In the genomic region with DNA sequence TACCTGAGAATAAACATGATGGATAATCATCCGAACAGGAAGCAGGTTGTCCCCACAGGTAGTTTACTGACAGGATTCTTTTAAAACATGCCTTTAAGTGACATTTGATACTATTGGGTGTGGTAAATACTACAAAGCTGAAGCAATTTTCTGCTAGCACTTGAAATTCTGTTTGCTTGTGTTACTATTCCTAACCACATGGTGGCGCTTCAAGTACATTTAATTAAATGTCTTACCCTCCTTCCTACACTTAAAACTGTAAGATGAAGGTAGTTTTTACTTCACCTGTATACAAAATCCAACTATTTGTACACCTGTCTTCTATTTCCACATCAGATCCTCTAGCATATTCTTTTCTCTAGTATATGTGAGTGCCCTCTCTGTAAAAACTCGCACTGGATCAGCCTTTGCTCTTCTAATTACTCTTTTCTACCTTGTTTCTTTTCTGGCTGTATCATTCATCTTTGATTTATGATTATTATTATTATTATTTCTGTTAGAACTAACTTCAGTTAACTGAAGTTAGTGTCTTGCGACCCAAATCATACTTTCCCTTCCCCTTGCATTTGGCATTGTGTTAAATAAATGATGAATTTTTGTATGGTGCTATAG, we compare ENCODE assay signal across 8 cellular contexts. TPM values are rescaled to one million over a fixed set of nuclear protein-coding genes. Genes with fewer than 3 reads are reported as not detected.
A peak's percentile ranks its signal among the peaks of the same experiment; 100 is the strongest.
DNase-seq lines count a peak whose midpoint lies in the region; ATAC-seq and TF ChIP-seq lines count a peak whose summit lies in the region.

No MANE protein-coding gene starts in this region.

- DNase-seq in CD4-positive, CD25-positive, alpha-beta regulatory T cell = peak in 2 of 3 donors; percentile 54 to 67
- DNase-seq in NCI-H748 treated with DMSO at 0.1 percent for 48 hours (lab: John Stamatoyannopoulos, UW) (peak; percentile 34), cardiac fibroblast (ENCODE audit: low read depth in 2 of 2) (peak; percentile 71 to 78), lung (ENCODE audit: low spot score) (no peak), epidermal melanocyte (ENCODE audit: insufficient read length, low spot score) (no peak)

- H3K4me3 Mint-ChIP-seq in CD4-positive, CD25-positive, alpha-beta regulatory T cell = no peak overlapping the region

- H3K9me3 Mint-ChIP-seq in CD4-positive, CD25-positive, alpha-beta regulatory T cell = no peaks in the 10 kb centered on the region

- H3K36me3 ChIP-seq in CD4-positive, CD25-positive, alpha-beta regulatory T cell (ENCODE audit: control insufficient read depth, insufficient read depth, low read length) = peaks cover 41% of the 10 kb centered on the region
- H3K36me3 ChIP-seq in lung (ENCODE audit: control insufficient read depth in 2 of 2, insufficient read depth in 2 of 2, low read length in 2 of 2) = peaks cover under 1 to 17% of the 10 kb centered on the region in 2 donors

- 53 to 58% methylated on average over 4 of the region's 4 CpGs for WGBS in lung, 2 donors

- H3K36me3 Mint-ChIP-seq in CD4-positive, CD25-positive, alpha-beta regulatory T cell = peaks cover 25% of the 10 kb centered on the region

- no peaks in the 10 kb centered on the region for H3K27me3 Mint-ChIP-seq in CD4-positive, CD25-positive, alpha-beta regulatory T cell

- H3K4me1 ChIP-seq in CD4-positive, CD25-positive, alpha-beta regulatory T cell (ENCODE audit: control insufficient read depth, insufficient read depth, low read length, poor library complexity, severe bottlenecking) = peaks cover 10% of the 10 kb centered on the region
- H3K4me1 ChIP-seq in lung (ENCODE audit: control insufficient read depth in 2 of 2, insufficient read depth in 2 of 2, low read length in 2 of 2) = no peaks in the 10 kb centered on the region

- H3K27ac Mint-ChIP-seq in CD4-positive, CD25-positive, alpha-beta regulatory T cell = peak overlapping the region in 1 of 3 donors; percentile 22

- H3K9me3 ChIP-seq in CD4-positive, CD25-positive, alpha-beta regulatory T cell (ENCODE audit: control insufficient read depth in 2 of 2, low read length in 2 of 2) = no peaks in the 10 kb centered on the region
- H3K9me3 ChIP-seq in lung (ENCODE audit: control insufficient read depth in 2 of 2, insufficient read depth in 1 of 2, low read length in 1 of 2) = no peaks in the 10 kb centered on the region

- peak; percentile 19; the same call in 1 of the 2 replicates for TF ChIP-seq CTCF in GM12875 (IDR thresholded peaks at IDR 0.05; ENCODE audit: borderline replicate concordance, insufficient read depth, low read depth, low read length)
- peak; percentile 39 for TF ChIP-seq CTCF in cardiac fibroblast (IDR thresholded peaks at IDR 0.05; ENCODE audit: low read depth, low read length)
- TF ChIP-seq CTCF in lung (IDR thresholded peaks at IDR 0.05; ENCODE audit: control extremely low read depth, extremely low read depth) = peak; percentile 36

- no peak for ATAC-seq in CD4-positive, CD25-positive, alpha-beta regulatory T cell (ENCODE audit: low read depth in 2 of 2)
- no peak for ATAC-seq in lung (ENCODE audit: insufficient read depth, low FRiP score)
- ATAC-seq in GM19351 (IDR thresholded peaks at IDR 0.05; ENCODE audit: unreplicated experiment) = no peak
- ATAC-seq in HG02623 (IDR thresholded peaks at IDR 0.05; ENCODE audit: unreplicated experiment) = no peak

- no peak overlapping the region for H3K27ac ChIP-seq in CD4-positive, CD25-positive, alpha-beta regulatory T cell (ENCODE audit: insufficient read depth, low read length, poor library complexity, severe bottlenecking)
- H3K27ac ChIP-seq in lung (ENCODE audit: low read depth in 1 of 2, low read length in 1 of 2) = no peak overlapping the region

- peaks cover 18 to 36% (median 19%) of the 10 kb centered on the region in 4 donors for H3K4me1 Mint-ChIP-seq in CD4-positive, CD25-positive, alpha-beta regulatory T cell

- H3K4me3 ChIP-seq in CD4-positive, CD25-positive, alpha-beta regulatory T cell (ENCODE audit: low read depth, low read length) = no peak overlapping the region
- no peak overlapping the region for H3K4me3 ChIP-seq in GM12875 (ENCODE audit: low read depth, low read length)
- no peak overlapping the region for H3K4me3 ChIP-seq in cardiac fibroblast (replicated peaks in 1 of 2; ENCODE audit: low read depth in 2 of 2, low read length in 2 of 2)
- H3K4me3 ChIP-seq in lung = no peak overlapping the region

- H3K27me3 ChIP-seq in CD4-positive, CD25-positive, alpha-beta regulatory T cell (ENCODE audit: control insufficient read depth, insufficient read depth, low read length) = no peaks in the 10 kb centered on the region
- H3K27me3 ChIP-seq in lung (ENCODE audit: control insufficient read depth, insufficient read depth) = no peaks in the 10 kb centered on the region

RNA-seq across cellular contexts. Expression of gene SLC25A46, which starts 18.4 kb away (rescaled TPM):
- 31.8 TPM for total RNA-seq in CD4-positive, CD25-positive, alpha-beta regulatory T cell
- 10 to 100 TPM; 28.2 to 34.7 (median 31.4) TPM for polyA plus RNA-seq in CD4-positive, CD25-positive, alpha-beta regulatory T cell
- 10 to 100 TPM; 44.4 to 61.5 TPM for total RNA-seq in lung
- polyA plus RNA-seq in lung = 10 to 100 TPM; 14.6 to 21.0 TPM

RNA-seq across cellular contexts. Expression of gene TMEM232, which starts 30.8 kb away (rescaled TPM):
- 1.0 TPM for total RNA-seq in CD4-positive, CD25-positive, alpha-beta regulatory T cell
- 1 to 10 TPM in 2 of 4 donors, not detected in 2; 1.9 to 2.1 TPM for polyA plus RNA-seq in CD4-positive, CD25-positive, alpha-beta regulatory T cell
- total RNA-seq in lung = 10 to 100 TPM; 13.5 to 28.3 TPM
- 1 to 10 TPM; 3.4 to 5.0 TPM for polyA plus RNA-seq in lung

Comparison
In these comparisons a context has a peak if more than half of its experiments do, and no peak if none do; other contexts are left out.
1. DNase-seq: peak in CD4-positive, CD25-positive, alpha-beta regulatory T cell (2 of 3), NCI-H748 treated with DMSO at 0.1 percent for 48 hours (single experiment) and cardiac fibroblast (2 of 2); none in lung (single experiment) and epidermal melanocyte (single experiment).
2. Peak in every context shown above with its lines, with median percentiles within 50 percentile points of each other: CTCF ChIP-seq.